In the genomic region with DNA sequence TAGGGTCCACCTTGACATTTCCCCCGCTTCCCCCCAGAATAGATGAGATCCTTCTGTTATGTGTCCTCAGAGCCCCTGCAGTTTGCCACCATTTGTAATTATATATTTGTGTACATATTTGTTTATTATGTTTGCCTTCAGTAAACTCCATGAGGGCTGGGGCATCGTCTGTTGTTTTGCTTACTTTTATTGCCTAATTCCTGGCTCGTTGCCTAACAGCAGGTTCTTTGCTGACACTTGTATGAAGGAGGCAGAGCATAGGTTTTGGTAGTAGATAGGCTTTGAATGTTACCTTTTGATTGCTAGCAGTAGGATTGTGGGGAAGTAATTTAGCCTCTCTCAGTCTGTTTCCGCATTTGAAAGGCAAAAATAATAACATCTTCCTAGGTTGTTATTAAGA, we compare ENCODE assay signal across 1 cellular context.
TF ChIP-seq lines count a peak whose summit lies in the region.

No MANE protein-coding gene starts in this region.

TF ChIP-seq in HepG2, 621 proteins besides CTCF, POLR2A, EP300 and RAD21 (continued from another document and continues in another):
- TF ChIP-seq, protein P1, sequence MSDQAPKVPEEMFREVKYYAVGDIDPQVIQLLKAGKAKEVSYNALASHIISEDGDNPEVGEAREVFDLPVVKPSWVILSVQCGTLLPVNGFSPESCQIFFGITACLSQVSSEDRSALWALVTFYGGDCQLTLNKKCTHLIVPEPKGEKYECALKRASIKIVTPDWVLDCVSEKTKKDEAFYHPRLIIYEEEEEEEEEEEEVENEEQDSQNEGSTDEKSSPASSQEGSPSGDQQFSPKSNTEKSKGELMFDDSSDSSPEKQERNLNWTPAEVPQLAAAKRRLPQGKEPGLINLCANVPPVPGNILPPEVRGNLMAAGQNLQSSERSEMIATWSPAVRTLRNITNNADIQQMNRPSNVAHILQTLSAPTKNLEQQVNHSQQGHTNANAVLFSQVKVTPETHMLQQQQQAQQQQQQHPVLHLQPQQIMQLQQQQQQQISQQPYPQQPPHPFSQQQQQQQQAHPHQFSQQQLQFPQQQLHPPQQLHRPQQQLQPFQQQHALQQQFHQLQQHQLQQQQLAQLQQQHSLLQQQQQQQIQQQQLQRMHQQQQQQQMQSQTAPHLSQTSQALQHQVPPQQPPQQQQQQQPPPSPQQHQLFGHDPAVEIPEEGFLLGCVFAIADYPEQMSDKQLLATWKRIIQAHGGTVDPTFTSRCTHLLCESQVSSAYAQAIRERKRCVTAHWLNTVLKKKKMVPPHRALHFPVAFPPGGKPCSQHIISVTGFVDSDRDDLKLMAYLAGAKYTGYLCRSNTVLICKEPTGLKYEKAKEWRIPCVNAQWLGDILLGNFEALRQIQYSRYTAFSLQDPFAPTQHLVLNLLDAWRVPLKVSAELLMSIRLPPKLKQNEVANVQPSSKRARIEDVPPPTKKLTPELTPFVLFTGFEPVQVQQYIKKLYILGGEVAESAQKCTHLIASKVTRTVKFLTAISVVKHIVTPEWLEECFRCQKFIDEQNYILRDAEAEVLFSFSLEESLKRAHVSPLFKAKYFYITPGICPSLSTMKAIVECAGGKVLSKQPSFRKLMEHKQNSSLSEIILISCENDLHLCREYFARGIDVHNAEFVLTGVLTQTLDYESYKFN (CRISPR knock-in tag; conservative IDR thresholded peaks at IDR 0.05), result no peak
- no peak for TF ChIP-seq FOXK1 (CRISPR knock-in tag; IDR thresholded peaks at IDR 0.05; ENCODE audit: borderline replicate concordance, low read depth)
- no peak for TF ChIP-seq TOPORS (CRISPR knock-in tag; IDR thresholded peaks at IDR 0.05)
- no peak for TF ChIP-seq NFYB (CRISPR knock-in tag; IDR thresholded peaks at IDR 0.05)
- TF ChIP-seq, protein P2, sequence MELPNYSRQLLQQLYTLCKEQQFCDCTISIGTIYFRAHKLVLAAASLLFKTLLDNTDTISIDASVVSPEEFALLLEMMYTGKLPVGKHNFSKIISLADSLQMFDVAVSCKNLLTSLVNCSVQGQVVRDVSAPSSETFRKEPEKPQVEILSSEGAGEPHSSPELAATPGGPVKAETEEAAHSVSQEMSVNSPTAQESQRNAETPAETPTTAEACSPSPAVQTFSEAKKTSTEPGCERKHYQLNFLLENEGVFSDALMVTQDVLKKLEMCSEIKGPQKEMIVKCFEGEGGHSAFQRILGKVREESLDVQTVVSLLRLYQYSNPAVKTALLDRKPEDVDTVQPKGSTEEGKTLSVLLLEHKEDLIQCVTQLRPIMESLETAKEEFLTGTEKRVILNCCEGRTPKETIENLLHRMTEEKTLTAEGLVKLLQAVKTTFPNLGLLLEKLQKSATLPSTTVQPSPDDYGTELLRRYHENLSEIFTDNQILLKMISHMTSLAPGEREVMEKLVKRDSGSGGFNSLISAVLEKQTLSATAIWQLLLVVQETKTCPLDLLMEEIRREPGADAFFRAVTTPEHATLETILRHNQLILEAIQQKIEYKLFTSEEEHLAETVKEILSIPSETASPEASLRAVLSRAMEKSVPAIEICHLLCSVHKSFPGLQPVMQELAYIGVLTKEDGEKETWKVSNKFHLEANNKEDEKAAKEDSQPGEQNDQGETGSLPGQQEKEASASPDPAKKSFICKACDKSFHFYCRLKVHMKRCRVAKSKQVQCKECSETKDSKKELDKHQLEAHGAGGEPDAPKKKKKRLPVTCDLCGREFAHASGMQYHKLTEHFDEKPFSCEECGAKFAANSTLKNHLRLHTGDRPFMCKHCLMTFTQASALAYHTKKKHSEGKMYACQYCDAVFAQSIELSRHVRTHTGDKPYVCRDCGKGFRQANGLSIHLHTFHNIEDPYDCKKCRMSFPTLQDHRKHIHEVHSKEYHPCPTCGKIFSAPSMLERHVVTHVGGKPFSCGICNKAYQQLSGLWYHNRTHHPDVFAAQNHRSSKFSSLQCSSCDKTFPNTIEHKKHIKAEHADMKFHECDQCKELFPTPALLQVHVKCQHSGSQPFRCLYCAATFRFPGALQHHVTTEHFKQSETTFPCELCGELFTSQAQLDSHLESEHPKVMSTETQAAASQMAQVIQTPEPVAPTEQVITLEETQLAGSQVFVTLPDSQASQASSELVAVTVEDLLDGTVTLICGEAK (IDR thresholded peaks at IDR 0.05), result no peak
- TF ChIP-seq, protein P2 (CRISPR knock-in tag; IDR thresholded peaks at IDR 0.05), result no peak
- no peak for TF ChIP-seq SIN3B (IDR thresholded peaks at IDR 0.05; ENCODE audit: low read length)
- no peak for TF ChIP-seq ZNF207 (IDR thresholded peaks at IDR 0.05; ENCODE audit: borderline replicate concordance)
- TF ChIP-seq ADNP (CRISPR knock-in tag; IDR thresholded peaks at IDR 0.05), result no peak
- no peak for TF ChIP-seq HNRNPLL (IDR thresholded peaks at IDR 0.05; ENCODE audit: low read depth, low read length, poor library complexity, severe bottlenecking)
- TF ChIP-seq SOX13 (IDR thresholded peaks at IDR 0.05), result no peak
- TF ChIP-seq SOX13 (CRISPR knock-in tag; conservative IDR thresholded peaks at IDR 0.05 in 1 of 2, IDR thresholded peaks at IDR 0.05 in 1 of 2), result no peak
- TF ChIP-seq CBX2 (IDR thresholded peaks at IDR 0.05; ENCODE audit: low read depth, low read length), result no peak
- TF ChIP-seq CBX2 (CRISPR knock-in tag; IDR thresholded peaks at IDR 0.05; ENCODE audit: low read depth), result no peak
- TF ChIP-seq, protein P3, sequence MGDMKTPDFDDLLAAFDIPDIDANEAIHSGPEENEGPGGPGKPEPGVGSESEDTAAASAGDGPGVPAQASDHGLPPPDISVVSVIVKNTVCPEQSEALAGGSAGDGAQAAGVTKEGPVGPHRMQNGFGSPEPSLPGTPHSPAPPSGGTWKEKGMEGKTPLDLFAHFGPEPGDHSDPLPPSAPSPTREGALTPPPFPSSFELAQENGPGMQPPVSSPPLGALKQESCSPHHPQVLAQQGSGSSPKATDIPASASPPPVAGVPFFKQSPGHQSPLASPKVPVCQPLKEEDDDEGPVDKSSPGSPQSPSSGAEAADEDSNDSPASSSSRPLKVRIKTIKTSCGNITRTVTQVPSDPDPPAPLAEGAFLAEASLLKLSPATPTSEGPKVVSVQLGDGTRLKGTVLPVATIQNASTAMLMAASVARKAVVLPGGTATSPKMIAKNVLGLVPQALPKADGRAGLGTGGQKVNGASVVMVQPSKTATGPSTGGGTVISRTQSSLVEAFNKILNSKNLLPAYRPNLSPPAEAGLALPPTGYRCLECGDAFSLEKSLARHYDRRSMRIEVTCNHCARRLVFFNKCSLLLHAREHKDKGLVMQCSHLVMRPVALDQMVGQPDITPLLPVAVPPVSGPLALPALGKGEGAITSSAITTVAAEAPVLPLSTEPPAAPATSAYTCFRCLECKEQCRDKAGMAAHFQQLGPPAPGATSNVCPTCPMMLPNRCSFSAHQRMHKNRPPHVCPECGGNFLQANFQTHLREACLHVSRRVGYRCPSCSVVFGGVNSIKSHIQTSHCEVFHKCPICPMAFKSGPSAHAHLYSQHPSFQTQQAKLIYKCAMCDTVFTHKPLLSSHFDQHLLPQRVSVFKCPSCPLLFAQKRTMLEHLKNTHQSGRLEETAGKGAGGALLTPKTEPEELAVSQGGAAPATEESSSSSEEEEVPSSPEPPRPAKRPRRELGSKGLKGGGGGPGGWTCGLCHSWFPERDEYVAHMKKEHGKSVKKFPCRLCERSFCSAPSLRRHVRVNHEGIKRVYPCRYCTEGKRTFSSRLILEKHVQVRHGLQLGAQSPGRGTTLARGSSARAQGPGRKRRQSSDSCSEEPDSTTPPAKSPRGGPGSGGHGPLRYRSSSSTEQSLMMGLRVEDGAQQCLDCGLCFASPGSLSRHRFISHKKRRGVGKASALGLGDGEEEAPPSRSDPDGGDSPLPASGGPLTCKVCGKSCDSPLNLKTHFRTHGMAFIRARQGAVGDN (CRISPR knock-in tag; IDR thresholded peaks at IDR 0.05), result no peak
- TF ChIP-seq MLLT10 (CRISPR knock-in tag; IDR thresholded peaks at IDR 0.05), result no peak
- TF ChIP-seq ZNF563 (CRISPR knock-in tag; IDR thresholded peaks at IDR 0.05), result no peak
- no peak for TF ChIP-seq U2AF2 (IDR thresholded peaks at IDR 0.05; ENCODE audit: low read depth, low read length)
- TF ChIP-seq ZNF136 (CRISPR knock-in tag; IDR thresholded peaks at IDR 0.05; ENCODE audit: low read depth), result no peak
- TF ChIP-seq, protein P4, sequence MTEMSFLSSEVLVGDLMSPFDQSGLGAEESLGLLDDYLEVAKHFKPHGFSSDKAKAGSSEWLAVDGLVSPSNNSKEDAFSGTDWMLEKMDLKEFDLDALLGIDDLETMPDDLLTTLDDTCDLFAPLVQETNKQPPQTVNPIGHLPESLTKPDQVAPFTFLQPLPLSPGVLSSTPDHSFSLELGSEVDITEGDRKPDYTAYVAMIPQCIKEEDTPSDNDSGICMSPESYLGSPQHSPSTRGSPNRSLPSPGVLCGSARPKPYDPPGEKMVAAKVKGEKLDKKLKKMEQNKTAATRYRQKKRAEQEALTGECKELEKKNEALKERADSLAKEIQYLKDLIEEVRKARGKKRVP (CRISPR knock-in tag; IDR thresholded peaks at IDR 0.05), result 0 out of 4 replicates have a peak, but pooled peaks of 1 of the 2 experiments have one; percentile 34
- TF ChIP-seq GZF1 (CRISPR knock-in tag; IDR thresholded peaks at IDR 0.05), result no peak
- no peak for TF ChIP-seq KLF13 (CRISPR knock-in tag; IDR thresholded peaks at IDR 0.05)
- no peak for TF ChIP-seq HOXA5 (CRISPR knock-in tag; IDR thresholded peaks at IDR 0.05)
- TF ChIP-seq, protein P5, sequence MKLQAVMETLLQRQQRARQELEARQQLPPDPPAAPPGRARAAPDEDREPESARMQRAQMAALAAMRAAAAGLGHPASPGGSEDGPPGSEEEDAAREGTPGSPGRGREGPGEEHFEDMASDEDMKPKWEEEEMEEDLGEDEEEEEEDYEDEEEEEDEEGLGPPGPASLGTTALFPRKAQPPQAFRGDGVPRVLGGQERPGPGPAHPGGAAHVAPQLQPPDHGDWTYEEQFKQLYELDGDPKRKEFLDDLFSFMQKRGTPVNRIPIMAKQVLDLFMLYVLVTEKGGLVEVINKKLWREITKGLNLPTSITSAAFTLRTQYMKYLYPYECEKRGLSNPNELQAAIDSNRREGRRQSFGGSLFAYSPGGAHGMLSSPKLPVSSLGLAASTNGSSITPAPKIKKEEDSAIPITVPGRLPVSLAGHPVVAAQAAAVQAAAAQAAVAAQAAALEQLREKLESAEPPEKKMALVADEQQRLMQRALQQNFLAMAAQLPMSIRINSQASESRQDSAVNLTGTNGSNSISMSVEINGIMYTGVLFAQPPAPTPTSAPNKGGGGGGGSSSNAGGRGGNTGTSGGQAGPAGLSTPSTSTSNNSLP (IDR thresholded peaks at IDR 0.05; ENCODE audit: low read depth, low read length), result peak; percentile 34; the same call in 1 of the 2 replicates
- peak; percentile 42; the same call in 1 of the 2 replicates for TF ChIP-seq FOXA3 (CRISPR knock-in tag; IDR thresholded peaks at IDR 0.05)
- no peak for TF ChIP-seq KMT2B (CRISPR knock-in tag; IDR thresholded peaks at IDR 0.05)
- TF ChIP-seq CAMTA2 (CRISPR knock-in tag; IDR thresholded peaks at IDR 0.05; ENCODE audit: borderline replicate concordance), result no peak
- TF ChIP-seq ZNF569 (CRISPR knock-in tag; IDR thresholded peaks at IDR 0.05; ENCODE audit: borderline replicate concordance), result no peak
- no peak for TF ChIP-seq ZNF772 (CRISPR knock-in tag; IDR thresholded peaks at IDR 0.05)
- peak; percentile 75 for TF ChIP-seq CEBPG (CRISPR knock-in tag; IDR thresholded peaks at IDR 0.05)
- TF ChIP-seq NR3C1 (CRISPR knock-in tag; IDR thresholded peaks at IDR 0.05), result no peak
- TF ChIP-seq PCBP2 (optimal IDR thresholded peaks at IDR 0.05; ENCODE audit: low read depth, low read length, poor library complexity, severe bottlenecking), result no peak
- TF ChIP-seq, protein P6, sequence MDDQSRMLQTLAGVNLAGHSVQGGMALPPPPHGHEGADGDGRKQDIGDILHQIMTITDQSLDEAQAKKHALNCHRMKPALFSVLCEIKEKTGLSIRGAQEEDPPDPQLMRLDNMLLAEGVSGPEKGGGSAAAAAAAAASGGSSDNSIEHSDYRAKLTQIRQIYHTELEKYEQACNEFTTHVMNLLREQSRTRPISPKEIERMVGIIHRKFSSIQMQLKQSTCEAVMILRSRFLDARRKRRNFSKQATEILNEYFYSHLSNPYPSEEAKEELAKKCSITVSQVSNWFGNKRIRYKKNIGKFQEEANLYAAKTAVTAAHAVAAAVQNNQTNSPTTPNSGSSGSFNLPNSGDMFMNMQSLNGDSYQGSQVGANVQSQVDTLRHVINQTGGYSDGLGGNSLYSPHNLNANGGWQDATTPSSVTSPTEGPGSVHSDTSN (CRISPR knock-in tag; IDR thresholded peaks at IDR 0.05; ENCODE audit: borderline replicate concordance), result no peak
- TF ChIP-seq, protein P7, sequence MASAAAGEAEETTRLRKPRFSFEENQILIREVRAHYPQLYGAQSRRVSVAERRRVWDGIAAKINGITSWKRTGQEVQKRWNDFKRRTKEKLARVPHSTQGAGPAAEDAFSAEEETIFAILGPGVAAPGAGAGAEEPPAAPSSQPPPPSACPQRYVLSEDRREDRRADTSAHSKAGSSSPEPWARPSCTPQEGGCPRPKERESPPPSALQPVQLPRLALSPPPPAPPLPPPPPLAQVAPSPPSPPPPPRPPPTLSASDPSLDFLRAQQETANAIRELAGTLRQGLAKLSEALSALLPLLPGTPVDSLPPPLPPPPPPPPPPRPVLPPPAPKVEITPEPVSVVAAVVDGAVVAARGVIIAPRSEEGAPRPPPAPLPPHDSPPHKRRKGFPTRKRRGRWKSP (CRISPR knock-in tag; IDR thresholded peaks at IDR 0.05), result no peak
- TF ChIP-seq ZSCAN25 (CRISPR knock-in tag; IDR thresholded peaks at IDR 0.05), result no peak
